Comparison of ENCODE assay signal across 8 cellular contexts in genomic region chr22:50506611-50507420, GRCh38. TPM values are rescaled to one million over a fixed set of nuclear protein-coding genes. Genes with fewer than 3 reads are reported as not detected.
DNase-seq lines count a peak whose midpoint lies in the region; ATAC-seq and TF ChIP-seq lines count a peak whose summit lies in the region.

No MANE protein-coding gene starts in this region.

- H3K36me3 Mint-ChIP-seq in neural crest cell (ENCODE audit: low read depth): no peaks in the 10 kb centered on the region

- ATAC-seq in GM21723 (IDR thresholded peaks at IDR 0.05; ENCODE audit: unreplicated experiment): peak; percentile 3
- ATAC-seq in GM18868 (IDR thresholded peaks at IDR 0.05; ENCODE audit: unreplicated experiment): no peak
- no peak for ATAC-seq in HG03095 (IDR thresholded peaks at IDR 0.05; ENCODE audit: unreplicated experiment)

- CTCF ChIA-PET in RWPE1 (lab: Yijun Ruan, JAX): no interaction called here

- TF ChIP-seq CTCF in AG09309 (IDR thresholded peaks at IDR 0.05; ENCODE audit: control insufficient read depth, insufficient read depth, low read depth, low read length, missing control alignments) (no peak), RWPE1 (conservative IDR thresholded peaks at IDR 0.05; ENCODE audit: low read depth) (no peak), neural crest cell (conservative IDR thresholded peaks at IDR 0.05) (no peak)

- H3K27ac Mint-ChIP-seq in neural crest cell (ENCODE audit: unreplicated experiment): peak overlapping the region; percentile 71

- H3K4me1 Mint-ChIP-seq in neural crest cell: peaks cover 12% of the 10 kb centered on the region

- peak overlapping the region; percentile 95 for H3K4me3 Mint-ChIP-seq in neural crest cell

- H3K27me3 Mint-ChIP-seq in neural crest cell (ENCODE audit: low read depth): no peaks in the 10 kb centered on the region

- peak overlapping the region; percentile 84 for H3K27ac ChIP-seq in RWPE1
- H3K27ac ChIP-seq in epithelial cell of prostate: peak overlapping the region; percentile 42

- no peaks in the 10 kb centered on the region for H3K9me3 Mint-ChIP-seq in neural crest cell

- POLR2A ChIA-PET in RWPE1 (lab: Yijun Ruan, JAX; ENCODE audit: low non-redundant PET): no interaction called here

- peak overlapping the region; percentile 100 for H3K4me3 ChIP-seq in AG09309 (ENCODE audit: control insufficient read depth, low read depth, low read length)

- DNase-seq in AG09309 (ENCODE audit: low read depth): no peak
- DNase-seq in RWPE1 (ENCODE audit: low spot score): no peak
- no peak for DNase-seq in epithelial cell of prostate (ENCODE audit: low read depth, low spot score)
- no peak for DNase-seq in neural crest cell (ENCODE audit: low read depth, low spot score)
- DNase-seq in EL: no peak

RNA-seq across cellular contexts. Expression of gene LMF2, which starts 0.7 kb away (rescaled TPM):
- total RNA-seq in neural crest cell: 76.6 and 82.9 TPM in 2 replicates

RNA-seq across cellular contexts. Expression of gene NCAPH2, which starts 1.2 kb away (rescaled TPM):
- 114 and 116 TPM in 2 replicates for total RNA-seq in neural crest cell

RNA-seq across cellular contexts. Expression of gene SCO2, which starts 18.6 kb away (rescaled TPM):
- total RNA-seq in neural crest cell: 2.3 and 4.2 TPM in 2 replicates

RNA-seq across cellular contexts. Expression of gene MIOX, which starts 20.2 kb away (rescaled TPM):
- 0.30 and 0.35 TPM in 2 replicates for total RNA-seq in neural crest cell

RNA-seq across cellular contexts. Expression of gene TYMP, which starts 23.0 kb away (rescaled TPM):
- 0.86 and 1.2 TPM in 2 replicates for total RNA-seq in neural crest cell
